17 cellular contexts compared by ENCODE assay signal in the genomic region with DNA sequence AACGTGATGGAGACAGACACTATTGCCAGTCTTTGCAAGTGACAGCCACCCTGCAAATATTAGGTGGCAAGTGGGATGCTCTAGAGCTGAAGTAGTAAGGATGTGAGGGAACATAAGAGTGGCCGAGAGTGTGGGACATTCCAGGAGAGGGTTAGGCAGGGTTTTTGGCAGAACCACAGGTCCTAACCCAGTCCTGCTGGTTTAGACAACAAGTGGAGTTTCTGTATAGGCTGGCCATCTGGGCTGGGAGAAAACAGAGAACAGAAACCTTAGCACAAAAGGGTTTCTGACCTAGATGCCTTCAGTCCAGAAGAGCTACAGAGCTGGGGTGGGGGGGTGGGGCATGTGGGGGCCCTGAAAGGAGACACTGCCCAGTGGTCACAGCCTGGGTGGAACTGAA.
DNase-seq lines count a peak whose midpoint lies in the region; ATAC-seq and TF ChIP-seq lines count a peak whose summit lies in the region.
"Had no signal": no experiment of that assay in that cellular context is flagged by ENCODE, and none has a peak within 500 bp of the region (broad histone marks: within the 10 kb centered on the region; RNA-seq: fewer than 3 reads in every experiment).

No MANE protein-coding gene starts in this region.

- no peak overlapping the region for H3K9ac ChIP-seq in colonic mucosa (ENCODE audit: low read depth in 2 of 2, low read length in 2 of 2)

- peaks cover 24% of the 10 kb centered on the region for H3K4me1 ChIP-seq in GM23338 (ENCODE audit: insufficient read depth)
- H3K4me1 ChIP-seq in esophagus muscularis mucosa = peaks cover 12 to 50% (median 48%) of the 10 kb centered on the region in 4 donors
- H3K4me1 ChIP-seq in stomach = peaks cover 15 to 32% (median 23%) of the 10 kb centered on the region in 4 donors
- H3K4me1 ChIP-seq in colonic mucosa = no peaks in the 10 kb centered on the region
- H3K4me1 ChIP-seq: uterus had no signal

- intact Hi-C loops in esophagus muscularis mucosa (cut with DNase I) = no loop called here
- intact Hi-C loops in stomach (cut with DNase I; ENCODE audit: low total_unique reads) = no loop called here
- intact Hi-C loops in colonic mucosa (cut with DNase I) = no loop called here

- H3K4me3 ChIP-seq in GM23338 (no peak overlapping the region), esophagus muscularis mucosa (no peak overlapping the region), stomach (no peak overlapping the region), colonic mucosa (no peak overlapping the region)
- H3K4me3 ChIP-seq: uterus had no signal

- H3K4me1 Mint-ChIP-seq in GM23338 (peaks cover 34% of the 10 kb centered on the region), WTC11 (peaks cover 35% of the 10 kb centered on the region)
- H3K4me1 Mint-ChIP-seq: CD4-positive, alpha-beta memory T cell had no signal

- H3K4me3 Mint-ChIP-seq in GM23338 = no peak overlapping the region
- H3K4me3 Mint-ChIP-seq in WTC11 = no peak overlapping the region
- H3K4me3 Mint-ChIP-seq: CD4-positive, alpha-beta memory T cell; H9 had no signal

- 80% methylated on average over 2 of the region's 2 CpGs for WGBS in esophagus muscularis mucosa
- WGBS in stomach, 5 donors = 31 to 60% (median 48%) methylated on average over 2 of the region's 2 CpGs

- no peak for DNase-seq in GM23338 (ENCODE audit: low spot score)
- DNase-seq in WTC11 (ENCODE audit: low spot score) = no peak
- no peak for DNase-seq in esophagus muscularis mucosa (ENCODE audit: extremely low spot score)
- no peak for DNase-seq in stomach
- DNase-seq in DMS79 (lab: John Stamatoyannopoulos, UW) = no peak
- no peak for DNase-seq in colonic mucosa
- DNase-seq: activated CD4-positive, alpha-beta T cell treated with anti-CD3 and anti-CD28 coated beads, Interleukin-2, amount 50 U/mL, for 1 hour; activated naive CD4-positive, alpha-beta T cell; CD4-positive, alpha-beta memory T cell; H9; NCI-H1436; occipital lobe; stimulated activated naive CD4-positive, alpha-beta T cell treated with Interleukin-2 at 50 U/mL for 16 hours; SW 1271; uterus had no signal

- CTCF ChIA-PET in WTC11 (lab: Charles Lee) = no interaction called here

- ATAC-seq in GM23338 (no peak), WTC11 (no peak), GM18868 (IDR thresholded peaks at IDR 0.05; ENCODE audit: unreplicated experiment) (no peak), HG02973 (IDR thresholded peaks at IDR 0.05; ENCODE audit: unreplicated experiment) (no peak)

- no peak for TF ChIP-seq CTCF in GM23338 (conservative IDR thresholded peaks at IDR 0.05; ENCODE audit: low read depth in 2 of 2)
- no peak for TF ChIP-seq CTCF in WTC11 (IDR thresholded peaks at IDR 0.05)
- TF ChIP-seq CTCF in esophagus muscularis mucosa (IDR thresholded peaks at IDR 0.05) = no peak
- TF ChIP-seq CTCF in stomach (IDR thresholded peaks at IDR 0.05) = no peak
- no peak for TF ChIP-seq CTCF in colonic mucosa (IDR thresholded peaks at IDR 0.05)

- H3K27me3 ChIP-seq in GM23338 (ENCODE audit: insufficient read depth) = no peaks in the 10 kb centered on the region
- no peaks in the 10 kb centered on the region for H3K27me3 ChIP-seq in esophagus muscularis mucosa
- peaks cover 0 to 4% (median under 1%) of the 10 kb centered on the region in 3 donors for H3K27me3 ChIP-seq in stomach
- H3K27me3 ChIP-seq in colonic mucosa = no peaks in the 10 kb centered on the region
- H3K27me3 ChIP-seq: uterus had no signal

- H3K4me2 ChIP-seq in GM23338 = no peak overlapping the region

- no peaks in the 10 kb centered on the region for H3K79me2 ChIP-seq in GM23338 (replicated peaks; ENCODE audit: insufficient read depth)

- H3K27ac ChIP-seq in GM23338 (ENCODE audit: low read depth) (no peak overlapping the region), esophagus muscularis mucosa (replicated peaks in 1 of 4) (peak overlapping the region; percentile 39 to 72 (median 64)), stomach (peak overlapping the region in 3 of 5 donors; percentile 4 to 51 (median 36)), colonic mucosa (no peak overlapping the region)
- H3K27ac ChIP-seq: uterus had no signal

- H3K9me3 Mint-ChIP-seq in GM23338 (no peaks in the 10 kb centered on the region), WTC11 (no peaks in the 10 kb centered on the region)
- H3K9me3 Mint-ChIP-seq: H9 had no signal

- no peaks in the 10 kb centered on the region for H3K36me3 ChIP-seq in GM23338 (ENCODE audit: insufficient read depth)
- H3K36me3 ChIP-seq in esophagus muscularis mucosa = no peaks in the 10 kb centered on the region
- H3K36me3 ChIP-seq in stomach = no peaks in the 10 kb centered on the region
- no peaks in the 10 kb centered on the region for H3K36me3 ChIP-seq in colonic mucosa
- H3K36me3 ChIP-seq: uterus had no signal

- TF ChIP-seq EP300 in esophagus muscularis mucosa (IDR thresholded peaks at IDR 0.05) = no peak
- no peak for TF ChIP-seq EP300 in stomach (IDR thresholded peaks at IDR 0.05)

- 0 out of 2 replicates have a peak overlapping the region, but pooled peaks have one; percentile 38 for H2AFZ ChIP-seq in GM23338

- peaks cover 7% of the 10 kb centered on the region for H3K27me3 Mint-ChIP-seq in GM23338 (ENCODE audit: insufficient read depth, low read depth, poor library complexity)
- no peaks in the 10 kb centered on the region; the same call in 1 of the 2 replicates for H3K27me3 Mint-ChIP-seq in WTC11 (ENCODE audit: low read depth)

- POLR2A ChIA-PET in WTC11 (lab: Charles Lee) = no interaction called here

- H3K36me3 Mint-ChIP-seq in GM23338 (ENCODE audit: low read depth) = no peaks in the 10 kb centered on the region
- no peaks in the 10 kb centered on the region for H3K36me3 Mint-ChIP-seq in WTC11
- H3K36me3 Mint-ChIP-seq: CD4-positive, alpha-beta memory T cell had no signal

- H3F3A ChIP-seq in GM23338 (replicated peaks; ENCODE audit: low read depth) = no peaks in the 10 kb centered on the region

- no peaks in the 10 kb centered on the region; the same call in 1 of the 2 replicates for H3K9me2 ChIP-seq in GM23338 (ENCODE audit: insufficient read depth)

- H3K27ac Mint-ChIP-seq in GM23338 = no peak overlapping the region
- H3K27ac Mint-ChIP-seq in WTC11 = peak overlapping the region; percentile 43; the same call in 1 of the 2 replicates
- H3K27ac Mint-ChIP-seq: CD4-positive, alpha-beta memory T cell; H9 had no signal

- H4K20me1 ChIP-seq in GM23338 (replicated peaks; ENCODE audit: insufficient read depth) = no peaks in the 10 kb centered on the region

- H3K9me3 ChIP-seq in esophagus muscularis mucosa (no peaks in the 10 kb centered on the region), stomach (no peaks in the 10 kb centered on the region), colonic mucosa (no peaks in the 10 kb centered on the region)
- H3K9me3 ChIP-seq: uterus had no signal

- TF ChIP-seq POLR2A in esophagus muscularis mucosa (IDR thresholded peaks at IDR 0.05; ENCODE audit: low read depth) = no peak
- no peak for TF ChIP-seq POLR2A in stomach (IDR thresholded peaks at IDR 0.05)

TF ChIP-seq in GM23338, 12 proteins besides CTCF, POLR2A, EP300 and RAD21 (continues in another document):
- TF ChIP-seq EZH2 (IDR thresholded peaks at IDR 0.05; ENCODE audit: low read depth, unreplicated experiment) = no peak
- no peak for TF ChIP-seq STAT1 (IDR thresholded peaks at IDR 0.05; ENCODE audit: unreplicated experiment)
- no peak for TF ChIP-seq CREB1 (CRISPR knock-in tag; IDR thresholded peaks at IDR 0.05; ENCODE audit: low read depth)

TF ChIP-seq in WTC11, 78 proteins besides CTCF, POLR2A, EP300 and RAD21:
- no peak for TF ChIP-seq NFE2L1 (CRISPR knock-in tag; IDR thresholded peaks at IDR 0.05)
- no peak for TF ChIP-seq ZNF263 (CRISPR knock-in tag; IDR thresholded peaks at IDR 0.05; ENCODE audit: low read depth)
- TF ChIP-seq KAT7 (CRISPR knock-in tag; IDR thresholded peaks at IDR 0.05; ENCODE audit: borderline replicate concordance) = no peak
- TF ChIP-seq RORB (CRISPR knock-in tag; IDR thresholded peaks at IDR 0.05) = no peak
- no peak for TF ChIP-seq CREM (CRISPR knock-in tag; IDR thresholded peaks at IDR 0.05)
- TF ChIP-seq, protein P1, sequence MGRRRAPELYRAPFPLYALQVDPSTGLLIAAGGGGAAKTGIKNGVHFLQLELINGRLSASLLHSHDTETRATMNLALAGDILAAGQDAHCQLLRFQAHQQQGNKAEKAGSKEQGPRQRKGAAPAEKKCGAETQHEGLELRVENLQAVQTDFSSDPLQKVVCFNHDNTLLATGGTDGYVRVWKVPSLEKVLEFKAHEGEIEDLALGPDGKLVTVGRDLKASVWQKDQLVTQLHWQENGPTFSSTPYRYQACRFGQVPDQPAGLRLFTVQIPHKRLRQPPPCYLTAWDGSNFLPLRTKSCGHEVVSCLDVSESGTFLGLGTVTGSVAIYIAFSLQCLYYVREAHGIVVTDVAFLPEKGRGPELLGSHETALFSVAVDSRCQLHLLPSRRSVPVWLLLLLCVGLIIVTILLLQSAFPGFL (CRISPR knock-in tag; IDR thresholded peaks at IDR 0.05; ENCODE audit: borderline replicate concordance) = no peak
- TF ChIP-seq ZNF396 (CRISPR knock-in tag; IDR thresholded peaks at IDR 0.05; ENCODE audit: borderline replicate concordance) = no peak
- TF ChIP-seq, protein P2, sequence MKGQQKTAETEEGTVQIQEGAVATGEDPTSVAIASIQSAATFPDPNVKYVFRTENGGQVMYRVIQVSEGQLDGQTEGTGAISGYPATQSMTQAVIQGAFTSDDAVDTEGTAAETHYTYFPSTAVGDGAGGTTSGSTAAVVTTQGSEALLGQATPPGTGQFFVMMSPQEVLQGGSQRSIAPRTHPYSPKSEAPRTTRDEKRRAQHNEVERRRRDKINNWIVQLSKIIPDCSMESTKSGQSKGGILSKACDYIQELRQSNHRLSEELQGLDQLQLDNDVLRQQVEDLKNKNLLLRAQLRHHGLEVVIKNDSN (CRISPR knock-in tag; IDR thresholded peaks at IDR 0.05) = no peak
- no peak for TF ChIP-seq ATF1 (CRISPR knock-in tag; IDR thresholded peaks at IDR 0.05)

Comparison
In these comparisons a context has a peak if more than half of its experiments do, and no peak if none do; other contexts are left out.
1. H3K27ac ChIP-seq: peak in esophagus muscularis mucosa (4 of 4) and stomach (3 of 5); none in GM23338 (single experiment) and colonic mucosa (single experiment).